Comparison of ENCODE assay signal across 14 cellular contexts in the genomic region with DNA sequence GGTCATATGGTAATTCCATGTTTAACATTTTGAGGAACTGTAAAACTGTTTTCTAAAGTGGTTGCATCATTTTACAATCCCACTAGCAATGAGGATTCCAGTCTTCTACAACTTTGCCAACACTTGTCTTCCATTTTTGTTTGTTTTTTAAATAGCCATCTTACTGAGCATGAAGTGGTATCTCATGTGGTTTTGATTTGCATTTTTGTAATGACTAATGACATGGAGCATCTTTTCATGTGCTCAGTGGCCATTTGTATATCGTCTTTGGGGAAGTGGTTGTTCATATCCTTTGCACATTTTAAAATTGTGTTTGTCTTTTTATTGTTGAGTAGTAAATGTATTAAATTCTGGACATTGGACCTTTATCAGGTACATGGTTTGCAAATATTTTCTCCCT.
DNase-seq lines count a peak whose midpoint lies in the region; ATAC-seq and TF ChIP-seq lines count a peak whose summit lies in the region.
"Had no signal": no experiment of that assay in that cellular context is flagged by ENCODE, and none has a peak within 500 bp of the region (broad histone marks: within the 10 kb centered on the region; RNA-seq: fewer than 3 reads in every experiment).

No MANE protein-coding gene starts in this region.

- H3K36me3 ChIP-seq in neural progenitor cell, result peaks cover 12% of the 10 kb centered on the region

- peaks cover 3% of the 10 kb centered on the region for H4K20me1 ChIP-seq in neural progenitor cell (ENCODE audit: low read depth)

- no peak overlapping the region for H3K4me2 ChIP-seq in neural progenitor cell

- peaks cover 10% of the 10 kb centered on the region for H3K4me1 ChIP-seq in neural progenitor cell

- no peak for TF ChIP-seq CTCF in neural progenitor cell (IDR thresholded peaks at IDR 0.05)

- H3K9me3 ChIP-seq in neural progenitor cell (ENCODE audit: low read depth), result no peaks in the 10 kb centered on the region

- H3K9ac ChIP-seq in neural progenitor cell, result no peak overlapping the region

- H3K4me1 Mint-ChIP-seq in activated T-cell treated with anti-CD3 and anti-CD28 coated beads, Interleukin-2, amount 50 U/mL, for 72 hours (ENCODE audit: low read depth), result peaks cover 45% of the 10 kb centered on the region
- H3K4me1 Mint-ChIP-seq in stimulated activated effector memory CD8-positive, alpha-beta T cell treated with anti-CD3 and anti-CD28 coated beads, Interleukin-12 subunit alpha, Interleukin-12 subunit beta, amount 100 ng/mL, for 72 hours, result peaks cover 38% of the 10 kb centered on the region
- H3K4me1 Mint-ChIP-seq in neural progenitor cell, result peaks cover 10% of the 10 kb centered on the region

- no peaks in the 10 kb centered on the region for H3K27me3 Mint-ChIP-seq in activated T-cell treated with anti-CD3 and anti-CD28 coated beads, Interleukin-2, amount 50 U/mL, for 72 hours (ENCODE audit: low read depth)
- H3K27me3 Mint-ChIP-seq in neural progenitor cell (ENCODE audit: insufficient read depth, low read depth), result no peaks in the 10 kb centered on the region

- H2AFZ ChIP-seq in neural progenitor cell (replicated peaks), result no peak overlapping the region

- no peaks in the 10 kb centered on the region for H3K27me3 ChIP-seq in neural progenitor cell
- H3K27me3 ChIP-seq: dorsolateral prefrontal cortex had no signal

- H3K36me3 Mint-ChIP-seq in activated T-cell treated with anti-CD3 and anti-CD28 coated beads, Interleukin-2, amount 50 U/mL, for 72 hours (ENCODE audit: insufficient read depth in 2 of 2), result peaks cover 18 to 57% of the 10 kb centered on the region in 2 donors
- peaks cover 65% of the 10 kb centered on the region for H3K36me3 Mint-ChIP-seq in stimulated activated effector memory CD8-positive, alpha-beta T cell treated with anti-CD3 and anti-CD28 coated beads, Interleukin-12 subunit alpha, Interleukin-12 subunit beta, amount 100 ng/mL, for 72 hours
- H3K36me3 Mint-ChIP-seq in neural progenitor cell, result peaks cover 29% of the 10 kb centered on the region

- no peak overlapping the region for H3K4me3 ChIP-seq in neural progenitor cell
- H3K4me3 ChIP-seq: dorsolateral prefrontal cortex had no signal

- DNase-seq in activated T-cell treated with anti-CD3 and anti-CD28 coated beads, Interleukin-2, amount 50 U/mL, for 72 hours, result no peak
- DNase-seq in activated T-cell treated with anti-CD3 and anti-CD28 coated beads, Interleukin-2, amount 50 U/mL, for 48 hours, result no peak
- DNase-seq in NCI-H526 treated with DMSO at 0.1 percent for 48 hours (lab: John Stamatoyannopoulos, UW) (peak; percentile 11), neural progenitor cell (ENCODE audit: low spot score) (no peak)
- DNase-seq in stimulated activated effector memory CD8-positive, alpha-beta T cell treated with anti-CD3 and anti-CD28 coated beads, Interleukin-12 subunit alpha, Interleukin-12 subunit beta, amount 100 ng/mL, for 72 hours (ENCODE audit: low spot score in 2 of 2), result no peak
- DNase-seq in stimulated activated CD4-positive, alpha-beta T cell treated with anti-CD3 and anti-CD28 coated beads, Interleukin-4, amount 100 ng/mL, for 1 hour, result no peak
- DNase-seq: activated CD4-positive, alpha-beta T cell treated with anti-CD3 and anti-CD28 coated beads for 48 hours; dorsolateral prefrontal cortex; NCI-H2227 treated with DMSO at 0.1 percent for 48 hours; SHP77; stimulated activated CD4-positive, alpha-beta T cell treated with anti-CD3 and anti-CD28 coated beads, Interleukin-15, amount 100 ng/mL, for 24 hours; stimulated activated naive CD4-positive, alpha-beta T cell had no signal

- ATAC-seq in activated T-cell treated with anti-CD3 and anti-CD28 coated beads, Interleukin-2, amount 50 U/mL, for 72 hours (replicated peaks in 1 of 2), result peak in 1 of 2 donors; percentile 55
- ATAC-seq in HG02840 (IDR thresholded peaks at IDR 0.05; ENCODE audit: low FRiP score, unreplicated experiment) (peak; percentile 59), GM21526 (IDR thresholded peaks at IDR 0.05; ENCODE audit: low FRiP score, unreplicated experiment) (no peak)
- peak; percentile 71 for ATAC-seq in stimulated activated effector memory CD8-positive, alpha-beta T cell treated with anti-CD3 and anti-CD28 coated beads, Interleukin-12 subunit alpha, Interleukin-12 subunit beta, amount 100 ng/mL, for 72 hours

- H3K27ac ChIP-seq in neural progenitor cell, result no peak overlapping the region
- H3K27ac ChIP-seq: dorsolateral prefrontal cortex had no signal

- H3K9me3 Mint-ChIP-seq in activated T-cell treated with anti-CD3 and anti-CD28 coated beads, Interleukin-2, amount 50 U/mL, for 72 hours, result peaks cover 8 to 13% of the 10 kb centered on the region in 2 donors
- H3K9me3 Mint-ChIP-seq in stimulated activated effector memory CD8-positive, alpha-beta T cell treated with anti-CD3 and anti-CD28 coated beads, Interleukin-12 subunit alpha, Interleukin-12 subunit beta, amount 100 ng/mL, for 72 hours, result peaks cover 7% of the 10 kb centered on the region
- H3K9me3 Mint-ChIP-seq in neural progenitor cell, result peaks cover 8% of the 10 kb centered on the region

- H3K4me3 Mint-ChIP-seq in activated T-cell treated with anti-CD3 and anti-CD28 coated beads, Interleukin-2, amount 50 U/mL, for 72 hours, result no peak overlapping the region
- no peak overlapping the region for H3K4me3 Mint-ChIP-seq in stimulated activated effector memory CD8-positive, alpha-beta T cell treated with anti-CD3 and anti-CD28 coated beads, Interleukin-12 subunit alpha, Interleukin-12 subunit beta, amount 100 ng/mL, for 72 hours
- no peak overlapping the region for H3K4me3 Mint-ChIP-seq in neural progenitor cell

- no peaks in the 10 kb centered on the region for H3K79me2 ChIP-seq in neural progenitor cell (ENCODE audit: low read depth)

- peak overlapping the region; percentile 6 for H3K27ac Mint-ChIP-seq in activated T-cell treated with anti-CD3 and anti-CD28 coated beads, Interleukin-2, amount 50 U/mL, for 72 hours
- H3K27ac Mint-ChIP-seq in stimulated activated effector memory CD8-positive, alpha-beta T cell treated with anti-CD3 and anti-CD28 coated beads, Interleukin-12 subunit alpha, Interleukin-12 subunit beta, amount 100 ng/mL, for 72 hours, result peak overlapping the region; percentile 35
- H3K27ac Mint-ChIP-seq in neural progenitor cell, result no peak overlapping the region

- H3F3A ChIP-seq in neural progenitor cell (ENCODE audit: low read depth), result peaks cover 6% of the 10 kb centered on the region
